ENCODE assay signal across 37 cellular contexts in genomic region chr12:48080821-48081220, GRCh38.
"Had no signal": no experiment of that assay in that cellular context is flagged by ENCODE, and none has a peak within 500 bp of the region (broad histone marks: within the 10 kb centered on the region; RNA-seq: fewer than 3 reads in every experiment).

No MANE protein-coding gene starts in this region.

- H3K9me3 Mint-ChIP-seq: activated naive CD4-positive, alpha-beta T cell treated with anti-CD3 and anti-CD28 coated beads for 36 hours; activated naive CD4-positive, alpha-beta T cell treated with anti-CD3 and anti-CD28 coated beads, Interleukin-2, amount 10 ng/mL, durations not matched to agents 7 days and 5 days; activated naive CD4-positive, alpha-beta T cell treated with anti-CD3 and anti-CD28 coated beads, Interleukin-2, amount 50 U/mL, for 24 hours; activated naive CD4-positive, alpha-beta T cell treated with anti-CD3 and anti-CD28 coated beads, Interleukin-2, amount 50 U/mL, for 72 hours; activated naive CD8-positive, alpha-beta T cell treated with anti-CD3 and anti-CD28 coated beads for 36 hours; activated naive CD8-positive, alpha-beta T cell treated with anti-CD3 and anti-CD28 coated beads, Interleukin-2, amount 10 ng/mL, durations not matched to agents 7 days and 5 days; activated naive CD8-positive, alpha-beta T cell treated with anti-CD3 and anti-CD28 coated beads, Interleukin-2, amount 50 U/mL, for 24 hours; activated T-cell treated with anti-CD3 and anti-CD28 coated beads, Interleukin-2, amount 50 U/mL, for 24 hours; activated T-cell treated with anti-CD3 and anti-CD28 coated beads, Interleukin-2, amount 50 U/mL, for 4 hours; activated T-cell treated with anti-CD3 and anti-CD28 coated beads, Interleukin-2, amount 50 U/mL, for 72 hours; activated T-helper 1 cell treated with anti-CD3 and anti-CD28 coated beads, Interleukin-12 subunit alpha, Interleukin-12 subunit beta, Interleukin-2, Interleukin-4 antibody, amounts not matched to agents 30 ng/mL and 10 ng/mL and 1 ng/mL, durations not matched to agents 14 hours and 24 hours and 36 hours; activated T-helper 17 cell treated with anti-CD3 and anti-CD28 coated beads, Interleukin-2, amount 50 U/mL, for 72 hours; activated T-helper 2 cell treated with anti-CD3 and anti-CD28 coated beads, Interferon-gamma antibody, Interleukin-2, Interleukin-4, amounts not matched to agents 10 μg/mL and 5 μg/mL and 100 μg/mL, durations not matched to agents 14 hours and 24 hours and 36 hours; brain; central memory CD8-positive, alpha-beta T cell had no signal

- H3K4me3 Mint-ChIP-seq: activated naive CD4-positive, alpha-beta T cell treated with anti-CD3 and anti-CD28 coated beads for 36 hours; activated naive CD4-positive, alpha-beta T cell treated with anti-CD3 and anti-CD28 coated beads, Interleukin-2, amount 10 ng/mL, durations not matched to agents 7 days and 5 days; activated naive CD4-positive, alpha-beta T cell treated with anti-CD3 and anti-CD28 coated beads, Interleukin-2, amount 50 U/mL, for 24 hours; activated naive CD8-positive, alpha-beta T cell; activated naive CD8-positive, alpha-beta T cell treated with anti-CD3 and anti-CD28 coated beads for 36 hours; activated naive CD8-positive, alpha-beta T cell treated with anti-CD3 and anti-CD28 coated beads, Interleukin-2, amount 10 ng/mL, durations not matched to agents 7 days and 5 days; activated naive CD8-positive, alpha-beta T cell treated with anti-CD3 and anti-CD28 coated beads, Interleukin-2, amount 50 U/mL, for 24 hours; activated T-cell treated with anti-CD3 and anti-CD28 coated beads, Interleukin-2, amount 50 U/mL, for 24 hours; activated T-cell treated with anti-CD3 and anti-CD28 coated beads, Interleukin-2, amount 50 U/mL, for 4 hours; activated T-cell treated with anti-CD3 and anti-CD28 coated beads, Interleukin-2, amount 50 U/mL, for 72 hours; activated T-helper 1 cell treated with anti-CD3 and anti-CD28 coated beads, Interleukin-12 subunit alpha, Interleukin-12 subunit beta, Interleukin-2, Interleukin-4 antibody, amounts not matched to agents 30 ng/mL and 10 ng/mL and 1 ng/mL, durations not matched to agents 14 hours and 24 hours and 36 hours; activated T-helper 17 cell treated with anti-CD3 and anti-CD28 coated beads, Interleukin-2, amount 50 U/mL, for 72 hours; brain; central memory CD8-positive, alpha-beta T cell had no signal

- H3K27me3 ChIP-seq: adrenal gland, ascending aorta, body of pancreas, brain microvascular endothelial cell, cardiac muscle cell had no signal

- DNase-seq: activated effector memory CD4-positive, alpha-beta T cell treated with anti-CD3 and anti-CD28 coated beads, Interleukin-2, amount 50 U/mL, for 16 hours; activated effector memory CD4-positive, alpha-beta T cell treated with Interleukin-2 at 50 U/mL for 16 hours; activated gamma-delta T cell; activated gamma-delta T cell treated with Interleukin-2 at 50 U/mL for 16 hours; activated naive CD4-positive, alpha-beta T cell; activated naive CD4-positive, alpha-beta T cell treated with anti-CD3 and anti-CD28 coated beads for 36 hours; activated naive CD4-positive, alpha-beta T cell treated with anti-CD3 and anti-CD28 coated beads, Interleukin-2, amount 10 ng/mL, durations not matched to agents 7 days and 5 days; activated naive CD4-positive, alpha-beta T cell treated with anti-CD3 and anti-CD28 coated beads, Interleukin-2, amount 50 U/mL, for 16 hours; activated naive CD4-positive, alpha-beta T cell treated with Interleukin-2 at 50 U/mL for 16 hours; activated naive CD8-positive, alpha-beta T cell treated with anti-CD3 and anti-CD28 coated beads for 36 hours; activated naive CD8-positive, alpha-beta T cell treated with anti-CD3 and anti-CD28 coated beads, Interleukin-2, amount 10 ng/mL, durations not matched to agents 7 days and 5 days; activated naive CD8-positive, alpha-beta T cell treated with anti-CD3 and anti-CD28 coated beads, Interleukin-2, amount 50 U/mL, for 24 hours; activated T-cell treated with anti-CD3 and anti-CD28 coated beads, Interleukin-2, amount 50 U/mL, for 1 hour; activated T-cell treated with anti-CD3 and anti-CD28 coated beads, Interleukin-2, amount 50 U/mL, for 24 hours; activated T-cell treated with anti-CD3 and anti-CD28 coated beads, Interleukin-2, amount 50 U/mL, for 4 hours; activated T-cell treated with anti-CD3 and anti-CD28 coated beads, Interleukin-2, amount 50 U/mL, for 48 hours; activated T-cell treated with anti-CD3 and anti-CD28 coated beads, Interleukin-2, amount 50 U/mL, for 72 hours; adrenal gland; amniotic stem cell; amygdala; anterior cingulate cortex; aorta; body of pancreas; brain microvascular endothelial cell; caudate nucleus; central memory CD4-positive, alpha-beta T cell; cerebellar nuclear complex had no signal

- H3K27ac Mint-ChIP-seq: activated naive CD4-positive, alpha-beta T cell treated with anti-CD3 and anti-CD28 coated beads for 36 hours; activated naive CD4-positive, alpha-beta T cell treated with anti-CD3 and anti-CD28 coated beads, Interleukin-2, amount 10 ng/mL, durations not matched to agents 7 days and 5 days; activated naive CD4-positive, alpha-beta T cell treated with anti-CD3 and anti-CD28 coated beads, Interleukin-2, amount 50 U/mL, for 24 hours; activated naive CD8-positive, alpha-beta T cell; activated naive CD8-positive, alpha-beta T cell treated with anti-CD3 and anti-CD28 coated beads for 36 hours; activated naive CD8-positive, alpha-beta T cell treated with anti-CD3 and anti-CD28 coated beads, Interleukin-2, amount 10 ng/mL, durations not matched to agents 7 days and 5 days; activated naive CD8-positive, alpha-beta T cell treated with anti-CD3 and anti-CD28 coated beads, Interleukin-2, amount 50 U/mL, for 24 hours; activated T-cell treated with anti-CD3 and anti-CD28 coated beads, Interleukin-2, amount 50 U/mL, for 24 hours; activated T-cell treated with anti-CD3 and anti-CD28 coated beads, Interleukin-2, amount 50 U/mL, for 72 hours; activated T-helper 1 cell treated with anti-CD3 and anti-CD28 coated beads, Interleukin-12 subunit alpha, Interleukin-12 subunit beta, Interleukin-2, Interleukin-4 antibody, amounts not matched to agents 30 ng/mL and 10 ng/mL and 1 ng/mL, durations not matched to agents 14 hours and 24 hours and 36 hours; activated T-helper 17 cell treated with anti-CD3 and anti-CD28 coated beads, Interleukin-2, amount 50 U/mL, for 72 hours; activated T-helper 2 cell treated with anti-CD3 and anti-CD28 coated beads, Interferon-gamma antibody, Interleukin-2, Interleukin-4, amounts not matched to agents 10 μg/mL and 5 μg/mL and 100 μg/mL, durations not matched to agents 14 hours and 24 hours and 36 hours; brain had no signal

- H3K4me1 Mint-ChIP-seq: activated naive CD4-positive, alpha-beta T cell treated with anti-CD3 and anti-CD28 coated beads, Interleukin-2, amount 10 ng/mL, durations not matched to agents 7 days and 5 days; activated naive CD4-positive, alpha-beta T cell treated with anti-CD3 and anti-CD28 coated beads, Interleukin-2, amount 50 U/mL, for 24 hours; activated naive CD8-positive, alpha-beta T cell treated with anti-CD3 and anti-CD28 coated beads for 36 hours; activated naive CD8-positive, alpha-beta T cell treated with anti-CD3 and anti-CD28 coated beads, Interleukin-2, amount 50 U/mL, for 24 hours; activated T-helper 17 cell treated with anti-CD3 and anti-CD28 coated beads, Interleukin-2, amount 50 U/mL, for 72 hours; brain had no signal

- H3K9me3 ChIP-seq: adrenal gland, ascending aorta, body of pancreas had no signal

- H3K4me1 ChIP-seq: adrenal gland, ascending aorta, body of pancreas had no signal

- ATAC-seq: activated naive CD4-positive, alpha-beta T cell treated with anti-CD3 and anti-CD28 coated beads, Interleukin-2, amount 50 U/mL, for 72 hours; activated naive CD8-positive, alpha-beta T cell treated with anti-CD3 and anti-CD28 coated beads, Interleukin-2, amount 50 U/mL, for 24 hours; activated T-cell treated with anti-CD3 and anti-CD28 coated beads, Interleukin-2, amount 50 U/mL, for 4 hours; activated T-cell treated with anti-CD3 and anti-CD28 coated beads, Interleukin-2, amount 50 U/mL, for 72 hours; activated T-helper 17 cell treated with anti-CD3 and anti-CD28 coated beads, Interleukin-2, amount 50 U/mL, for 72 hours; body of pancreas had no signal

- H3K4me3 ChIP-seq: adrenal gland, ascending aorta, body of pancreas, cardiac muscle cell had no signal

- H3K27ac ChIP-seq: adrenal gland, ascending aorta, body of pancreas, brain microvascular endothelial cell, cardiac muscle cell had no signal

- H3K36me3 ChIP-seq: brain microvascular endothelial cell had no signal

- H3K27me3 Mint-ChIP-seq: activated naive CD4-positive, alpha-beta T cell treated with anti-CD3 and anti-CD28 coated beads, Interleukin-2, amount 10 ng/mL, durations not matched to agents 7 days and 5 days; activated naive CD4-positive, alpha-beta T cell treated with anti-CD3 and anti-CD28 coated beads, Interleukin-2, amount 50 U/mL, for 24 hours; activated naive CD8-positive, alpha-beta T cell; activated naive CD8-positive, alpha-beta T cell treated with anti-CD3 and anti-CD28 coated beads for 36 hours; activated naive CD8-positive, alpha-beta T cell treated with anti-CD3 and anti-CD28 coated beads, Interleukin-2, amount 10 ng/mL, durations not matched to agents 7 days and 5 days; activated naive CD8-positive, alpha-beta T cell treated with anti-CD3 and anti-CD28 coated beads, Interleukin-2, amount 50 U/mL, for 24 hours; activated T-cell treated with anti-CD3 and anti-CD28 coated beads, Interleukin-2, amount 50 U/mL, for 24 hours; activated T-helper 17 cell treated with anti-CD3 and anti-CD28 coated beads, Interleukin-2, amount 50 U/mL, for 72 hours; brain; central memory CD8-positive, alpha-beta T cell had no signal
